1 cellular context compared by ENCODE assay signal in genomic region chr10:103658049-103658577, GRCh38.
TF ChIP-seq lines count a peak whose summit lies in the region.

No MANE protein-coding gene starts in this region.

TF ChIP-seq in HepG2, 621 proteins besides CTCF, POLR2A, EP300 and RAD21 (continued from another document and continues in another):
- no peak for TF ChIP-seq ZBTB40 (IDR thresholded peaks at IDR 0.05)
- TF ChIP-seq ZBTB40 (CRISPR knock-in tag; IDR thresholded peaks at IDR 0.05): no peak
- peak; percentile 62 for TF ChIP-seq HDAC2 (CRISPR knock-in tag; IDR thresholded peaks at IDR 0.05)
- no peak for TF ChIP-seq ELF3 (CRISPR knock-in tag; IDR thresholded peaks at IDR 0.05)
- peak; percentile 46; the same call in 1 of the 2 replicates for TF ChIP-seq POLR2G (IDR thresholded peaks at IDR 0.05; ENCODE audit: low read depth, low read length)
- peak; percentile 19 for TF ChIP-seq CBX1 (IDR thresholded peaks at IDR 0.05; ENCODE audit: low read depth)
- peak; percentile 60; the same call in 1 of the 2 replicates for TF ChIP-seq SOX13 (IDR thresholded peaks at IDR 0.05)
- TF ChIP-seq SOX13 (CRISPR knock-in tag; conservative IDR thresholded peaks at IDR 0.05 in 1 of 2, IDR thresholded peaks at IDR 0.05 in 1 of 2): peak in 1 of 2 experiments; percentile 89; a peak in 2 of 4 replicates
- TF ChIP-seq JDP2 (CRISPR knock-in tag; IDR thresholded peaks at IDR 0.05; ENCODE audit: borderline replicate concordance): no peak
- no peak; the same call in 1 of the 2 replicates for TF ChIP-seq ERF (CRISPR knock-in tag; IDR thresholded peaks at IDR 0.05)
- 0 out of 2 replicates have a peak, but pooled peaks have one; percentile 28 for TF ChIP-seq HIVEP1 (CRISPR knock-in tag; IDR thresholded peaks at IDR 0.05)
- no peak for TF ChIP-seq REL (CRISPR knock-in tag; conservative IDR thresholded peaks at IDR 0.05)
- TF ChIP-seq ARNT (IDR thresholded peaks at IDR 0.05): no peak
- TF ChIP-seq, protein P1, sequence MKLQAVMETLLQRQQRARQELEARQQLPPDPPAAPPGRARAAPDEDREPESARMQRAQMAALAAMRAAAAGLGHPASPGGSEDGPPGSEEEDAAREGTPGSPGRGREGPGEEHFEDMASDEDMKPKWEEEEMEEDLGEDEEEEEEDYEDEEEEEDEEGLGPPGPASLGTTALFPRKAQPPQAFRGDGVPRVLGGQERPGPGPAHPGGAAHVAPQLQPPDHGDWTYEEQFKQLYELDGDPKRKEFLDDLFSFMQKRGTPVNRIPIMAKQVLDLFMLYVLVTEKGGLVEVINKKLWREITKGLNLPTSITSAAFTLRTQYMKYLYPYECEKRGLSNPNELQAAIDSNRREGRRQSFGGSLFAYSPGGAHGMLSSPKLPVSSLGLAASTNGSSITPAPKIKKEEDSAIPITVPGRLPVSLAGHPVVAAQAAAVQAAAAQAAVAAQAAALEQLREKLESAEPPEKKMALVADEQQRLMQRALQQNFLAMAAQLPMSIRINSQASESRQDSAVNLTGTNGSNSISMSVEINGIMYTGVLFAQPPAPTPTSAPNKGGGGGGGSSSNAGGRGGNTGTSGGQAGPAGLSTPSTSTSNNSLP (IDR thresholded peaks at IDR 0.05; ENCODE audit: low read depth, low read length): no peak
- no peak for TF ChIP-seq YY1 (IDR thresholded peaks at IDR 0.05; ENCODE audit: insufficient read depth, insufficient replicate concordance, low read depth, low read length)
- TF ChIP-seq, protein P2, sequence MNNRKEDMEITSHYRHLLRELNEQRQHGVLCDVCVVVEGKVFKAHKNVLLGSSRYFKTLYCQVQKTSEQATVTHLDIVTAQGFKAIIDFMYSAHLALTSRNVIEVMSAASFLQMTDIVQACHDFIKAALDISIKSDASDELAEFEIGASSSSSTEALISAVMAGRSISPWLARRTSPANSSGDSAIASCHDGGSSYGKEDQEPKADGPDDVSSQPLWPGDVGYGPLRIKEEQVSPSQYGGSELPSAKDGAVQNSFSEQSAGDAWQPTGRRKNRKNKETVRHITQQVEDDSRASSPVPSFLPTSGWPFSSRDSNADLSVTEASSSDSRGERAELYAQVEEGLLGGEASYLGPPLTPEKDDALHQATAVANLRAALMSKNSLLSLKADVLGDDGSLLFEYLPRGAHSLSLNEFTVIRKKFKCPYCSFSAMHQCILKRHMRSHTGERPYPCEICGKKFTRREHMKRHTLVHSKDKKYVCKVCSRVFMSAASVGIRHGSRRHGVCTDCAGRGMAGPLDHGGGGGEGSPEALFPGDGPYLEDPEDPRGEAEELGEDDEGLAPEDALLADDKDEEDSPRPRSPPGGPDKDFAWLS (CRISPR knock-in tag; IDR thresholded peaks at IDR 0.05; ENCODE audit: borderline replicate concordance): no peak
- no peak for TF ChIP-seq MEIS2 (CRISPR knock-in tag; IDR thresholded peaks at IDR 0.05)
- no peak for TF ChIP-seq ZFP36L1 (CRISPR knock-in tag; IDR thresholded peaks at IDR 0.05)
- TF ChIP-seq ZNF10 (CRISPR knock-in tag; IDR thresholded peaks at IDR 0.05; ENCODE audit: borderline replicate concordance, low read depth): no peak
- no peak for TF ChIP-seq NFE2 (CRISPR knock-in tag; IDR thresholded peaks at IDR 0.05)
- peak; percentile 69 for TF ChIP-seq HOXA3 (CRISPR knock-in tag; IDR thresholded peaks at IDR 0.05)
- TF ChIP-seq ZNF101 (CRISPR knock-in tag; IDR thresholded peaks at IDR 0.05; ENCODE audit: borderline replicate concordance, low read depth): no peak
- TF ChIP-seq ZNF12 (CRISPR knock-in tag; IDR thresholded peaks at IDR 0.05): no peak
- TF ChIP-seq KAT2B (IDR thresholded peaks at IDR 0.05; ENCODE audit: borderline replicate concordance, low read depth, low read length): no peak
- TF ChIP-seq NR0B2 (CRISPR knock-in tag; IDR thresholded peaks at IDR 0.05): no peak
- no peak for TF ChIP-seq ZNF784 (CRISPR knock-in tag; IDR thresholded peaks at IDR 0.05; ENCODE audit: borderline replicate concordance)
- TF ChIP-seq, protein P3, sequence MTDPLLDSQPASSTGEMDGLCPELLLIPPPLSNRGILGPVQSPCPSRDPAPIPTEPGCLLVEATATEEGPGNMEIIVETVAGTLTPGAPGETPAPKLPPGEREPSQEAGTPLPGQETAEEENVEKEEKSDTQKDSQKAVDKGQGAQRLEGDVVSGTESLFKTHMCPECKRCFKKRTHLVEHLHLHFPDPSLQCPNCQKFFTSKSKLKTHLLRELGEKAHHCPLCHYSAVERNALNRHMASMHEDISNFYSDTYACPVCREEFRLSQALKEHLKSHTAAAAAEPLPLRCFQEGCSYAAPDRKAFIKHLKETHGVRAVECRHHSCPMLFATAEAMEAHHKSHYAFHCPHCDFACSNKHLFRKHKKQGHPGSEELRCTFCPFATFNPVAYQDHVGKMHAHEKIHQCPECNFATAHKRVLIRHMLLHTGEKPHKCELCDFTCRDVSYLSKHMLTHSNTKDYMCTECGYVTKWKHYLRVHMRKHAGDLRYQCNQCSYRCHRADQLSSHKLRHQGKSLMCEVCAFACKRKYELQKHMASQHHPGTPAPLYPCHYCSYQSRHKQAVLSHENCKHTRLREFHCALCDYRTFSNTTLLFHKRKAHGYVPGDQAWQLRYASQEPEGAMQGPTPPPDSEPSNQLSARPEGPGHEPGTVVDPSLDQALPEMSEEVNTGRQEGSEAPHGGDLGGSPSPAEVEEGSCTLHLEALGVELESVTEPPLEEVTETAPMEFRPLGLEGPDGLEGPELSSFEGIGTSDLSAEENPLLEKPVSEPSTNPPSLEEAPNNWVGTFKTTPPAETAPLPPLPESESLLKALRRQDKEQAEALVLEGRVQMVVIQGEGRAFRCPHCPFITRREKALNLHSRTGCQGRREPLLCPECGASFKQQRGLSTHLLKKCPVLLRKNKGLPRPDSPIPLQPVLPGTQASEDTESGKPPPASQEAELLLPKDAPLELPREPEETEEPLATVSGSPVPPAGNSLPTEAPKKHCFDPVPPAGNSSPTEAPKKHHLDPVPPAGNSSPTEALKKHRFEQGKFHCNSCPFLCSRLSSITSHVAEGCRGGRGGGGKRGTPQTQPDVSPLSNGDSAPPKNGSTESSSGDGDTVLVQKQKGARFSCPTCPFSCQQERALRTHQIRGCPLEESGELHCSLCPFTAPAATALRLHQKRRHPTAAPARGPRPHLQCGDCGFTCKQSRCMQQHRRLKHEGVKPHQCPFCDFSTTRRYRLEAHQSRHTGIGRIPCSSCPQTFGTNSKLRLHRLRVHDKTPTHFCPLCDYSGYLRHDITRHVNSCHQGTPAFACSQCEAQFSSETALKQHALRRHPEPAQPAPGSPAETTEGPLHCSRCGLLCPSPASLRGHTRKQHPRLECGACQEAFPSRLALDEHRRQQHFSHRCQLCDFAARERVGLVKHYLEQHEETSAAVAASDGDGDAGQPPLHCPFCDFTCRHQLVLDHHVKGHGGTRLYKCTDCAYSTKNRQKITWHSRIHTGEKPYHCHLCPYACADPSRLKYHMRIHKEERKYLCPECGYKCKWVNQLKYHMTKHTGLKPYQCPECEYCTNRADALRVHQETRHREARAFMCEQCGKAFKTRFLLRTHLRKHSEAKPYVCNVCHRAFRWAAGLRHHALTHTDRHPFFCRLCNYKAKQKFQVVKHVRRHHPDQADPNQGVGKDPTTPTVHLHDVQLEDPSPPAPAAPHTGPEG (CRISPR knock-in tag; IDR thresholded peaks at IDR 0.05): no peak
- no peak for TF ChIP-seq PCBP1 (IDR thresholded peaks at IDR 0.05; ENCODE audit: borderline replicate concordance, low read depth, low read length)
- no peak for TF ChIP-seq FOXP1 (IDR thresholded peaks at IDR 0.05)
- TF ChIP-seq FOXP1 (CRISPR knock-in tag; IDR thresholded peaks at IDR 0.05): no peak
- peak; percentile 13; the same call in 1 of the 2 replicates for TF ChIP-seq GABPB1 (CRISPR knock-in tag; IDR thresholded peaks at IDR 0.05)
- no peak for TF ChIP-seq HOMEZ (CRISPR knock-in tag; IDR thresholded peaks at IDR 0.05; ENCODE audit: low read depth)
- no peak for TF ChIP-seq CC2D1A (CRISPR knock-in tag; IDR thresholded peaks at IDR 0.05)
- TF ChIP-seq GATA4 (IDR thresholded peaks at IDR 0.05; ENCODE audit: borderline replicate concordance, low read depth): no peak
